In genomic region chrX:81336455-81337144, GRCh38 we compare ENCODE assay signal across 15 cellular contexts.
"Had no signal": no experiment of that assay in that cellular context is flagged by ENCODE, and none has a peak within 500 bp of the region (broad histone marks: within the 10 kb centered on the region; RNA-seq: fewer than 3 reads in every experiment).

No MANE protein-coding gene starts in this region.

- H3K27me3 ChIP-seq: ascending aorta, foreskin keratinocyte had no signal

- H3K36me3 ChIP-seq: ascending aorta, thoracic aorta had no signal

- H3K27ac ChIP-seq: ascending aorta, epithelial cell of prostate, foreskin keratinocyte, left ventricle myocardium inferior, thoracic aorta had no signal

- DNase-seq: activated CD4-positive, alpha-beta memory T cell treated with anti-CD3 and anti-CD28 coated beads for 36 hours; activated gamma-delta T cell; activated naive CD8-positive, alpha-beta T cell treated with anti-CD3 and anti-CD28 coated beads, Interleukin-2, amount 10 ng/mL, durations not matched to agents 7 days and 5 days; activated T-cell treated with anti-CD3 and anti-CD28 coated beads, Interleukin-2, amount 50 U/mL, for 48 hours; effector memory CD4-positive, alpha-beta T cell; foreskin keratinocyte; head of caudate nucleus; left ventricle myocardium inferior; nephron progenitor cell; stimulated activated CD4-positive, alpha-beta T cell treated with anti-CD3 and anti-CD28 coated beads, Interleukin-15, amount 100 ng/mL, for 24 hours; stimulated activated CD4-positive, alpha-beta T cell treated with anti-CD3 and anti-CD28 coated beads, Interleukin-4, amount 100 ng/mL, for 24 hours; T-helper 9 cell had no signal

- H3K9me3 ChIP-seq: thoracic aorta had no signal

- H3K4me3 ChIP-seq: ascending aorta, left ventricle myocardium inferior, thoracic aorta had no signal

- H3K4me1 ChIP-seq: ascending aorta, foreskin keratinocyte, left ventricle myocardium inferior had no signal

- ATAC-seq: foreskin keratinocyte had no signal
